8 cellular contexts compared by ENCODE assay signal in genomic region chr14:50944647-50945413, GRCh38. TPM values are rescaled to one million over a fixed set of nuclear protein-coding genes. Genes with fewer than 3 reads are reported as not detected.
DNase-seq lines count a peak whose midpoint lies in the region; ATAC-seq and TF ChIP-seq lines count a peak whose summit lies in the region.

No MANE protein-coding gene starts in this region.

- H3K27me3 ChIP-seq in right cardiac atrium (ENCODE audit: control insufficient read depth, insufficient read depth) = no peaks in the 10 kb centered on the region

- H3K4me3 Mint-ChIP-seq in activated naive CD8-positive, alpha-beta T cell = peak overlapping the region; percentile 88

- H3K4me3 ChIP-seq in right cardiac atrium (ENCODE audit: low read length) (peak overlapping the region; percentile 76), retinal pigment epithelial cell (ENCODE audit: low read length) (peak overlapping the region; percentile 77)

- H3K4me1 Mint-ChIP-seq in activated naive CD8-positive, alpha-beta T cell (ENCODE audit: low read depth) = peaks cover 10% of the 10 kb centered on the region

- no peak for TF ChIP-seq CTCF in retinal pigment epithelial cell (conservative IDR thresholded peaks at IDR 0.05; ENCODE audit: low read depth, low read length)

- H3K27me3 Mint-ChIP-seq in activated naive CD8-positive, alpha-beta T cell = peaks cover 22% of the 10 kb centered on the region

- H3K27ac Mint-ChIP-seq in activated naive CD8-positive, alpha-beta T cell = no peak overlapping the region

- peak overlapping the region; percentile 16 for H3K27ac ChIP-seq in right cardiac atrium (ENCODE audit: low read length)

- 6% methylated on average over 29 of the region's 29 CpGs for WGBS in right cardiac atrium

- no peaks in the 10 kb centered on the region for H3K9me3 Mint-ChIP-seq in activated naive CD8-positive, alpha-beta T cell (ENCODE audit: low read depth)

- H3K4me1 ChIP-seq in right cardiac atrium (ENCODE audit: control insufficient read depth, insufficient read depth, low read length) = no peaks in the 10 kb centered on the region

- no peaks in the 10 kb centered on the region for H3K9me3 ChIP-seq in right cardiac atrium (ENCODE audit: control insufficient read depth, low read length)

- peak; percentile 19 for ATAC-seq in GM21619 (IDR thresholded peaks at IDR 0.05; ENCODE audit: unreplicated experiment)
- ATAC-seq in right cardiac atrium = peak; percentile 76 to 79
- ATAC-seq in HG02973 (IDR thresholded peaks at IDR 0.05; ENCODE audit: unreplicated experiment) = no peak

- intact Hi-C loops in right cardiac atrium (cut with DNase I) = no loop called here

- H3K36me3 Mint-ChIP-seq in activated naive CD8-positive, alpha-beta T cell = no peaks in the 10 kb centered on the region

- DNase-seq in DMS53 (lab: John Stamatoyannopoulos, UW) = peak; percentile 72
- peak; percentile 57 for DNase-seq in NCI-H2171 (lab: John Stamatoyannopoulos, UW)
- peak; percentile 56 to 83 (median 80) for DNase-seq in right cardiac atrium
- DNase-seq in retinal pigment epithelial cell (ENCODE audit: low read depth) = no peak
- no peak for DNase-seq in NK-92 (lab: John Stamatoyannopoulos, UW; ENCODE audit: unreplicated experiment)

RNA-seq across cellular contexts. Expression of gene PYGL, which starts 0.5 kb away (rescaled TPM):
- 10 to 100 TPM in 3 of 4 donors, 1 to 10 TPM in 1; 6.7 to 16.5 (median 13.0) TPM for total RNA-seq in right cardiac atrium
- polyA plus RNA-seq in right cardiac atrium = 9.7 TPM

Comparison
In these comparisons a context has a peak if more than half of its experiments do, and no peak if none do; other contexts are left out.
1. DNase-seq: peak in DMS53 (single experiment), NCI-H2171 (single experiment) and right cardiac atrium (3 of 3); none in retinal pigment epithelial cell (single experiment) and NK-92 (single experiment).